9 cellular contexts compared by ENCODE assay signal in the genomic region with DNA sequence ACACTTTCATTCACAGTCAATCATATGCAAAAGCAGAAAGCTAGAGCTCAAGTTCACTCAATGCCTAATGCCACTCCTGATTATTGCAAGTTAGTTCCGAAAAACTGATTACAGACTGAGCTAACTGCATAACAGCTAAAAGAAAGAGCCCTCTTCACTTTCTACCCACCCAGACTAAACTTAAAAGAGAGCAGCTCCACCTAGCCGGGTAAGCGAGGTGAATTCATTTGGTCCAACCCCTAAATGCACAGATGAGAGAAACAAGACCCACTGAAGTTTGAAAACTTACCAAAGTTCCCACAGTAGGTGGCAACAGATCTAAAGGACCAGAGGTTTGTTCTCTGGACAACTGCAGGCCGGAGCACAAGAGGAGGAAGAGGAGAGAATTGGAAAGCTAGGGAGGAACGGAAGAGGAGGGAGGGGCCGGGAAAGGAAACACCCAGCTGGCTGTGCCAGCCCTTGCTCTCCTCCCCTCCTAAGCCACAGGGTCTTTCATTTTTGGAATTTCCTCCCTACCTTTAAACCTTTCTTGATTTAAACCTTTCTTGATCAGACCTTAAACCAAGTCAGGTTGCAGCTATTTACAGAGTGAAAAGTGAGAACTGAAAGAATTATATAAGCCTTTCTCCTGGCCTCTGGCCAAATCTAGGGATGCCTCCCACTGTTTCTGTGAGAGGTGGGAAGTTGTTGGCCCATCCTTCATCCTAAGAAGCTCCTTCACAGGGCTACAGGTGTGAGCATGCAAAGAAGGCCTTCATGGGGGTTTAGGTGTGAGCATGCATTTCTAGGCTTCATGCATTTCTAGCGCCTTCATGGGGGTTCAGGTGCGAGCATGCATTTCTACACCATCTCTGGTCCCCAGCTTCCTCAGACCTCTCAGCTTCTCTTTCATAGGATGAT.
DNase-seq lines count a peak whose midpoint lies in the region; ATAC-seq, FAIRE-seq and TF ChIP-seq lines count a peak whose summit lies in the region.
"Had no signal": no experiment of that assay in that cellular context is flagged by ENCODE, and none has a peak within 500 bp of the region (broad histone marks: within the 10 kb centered on the region; RNA-seq: fewer than 3 reads in every experiment).

No MANE protein-coding gene starts in this region.

- H3K9ac ChIP-seq in astrocyte (ENCODE audit: low read length) (no peak overlapping the region), keratinocyte (ENCODE audit: control insufficient read depth, extremely low read depth, insufficient read depth, low read length) (peak overlapping the region; percentile 2)

- FAIRE-seq in astrocyte (lab: Jason Lieb, UNC) (no peak), keratinocyte (lab: Jason Lieb, UNC) (peak; percentile 26)

- peak; percentile 40 for ATAC-seq in stimulated activated naive CD8-positive, alpha-beta T cell treated with anti-CD3 and anti-CD28 coated beads, Interleukin-15, Interleukin-2, amounts not matched to agents 100 U/mL and 50 U/mL, for 24 hours
- ATAC-seq in GM18868 (IDR thresholded peaks at IDR 0.05; ENCODE audit: unreplicated experiment) (no peak), HG03457 (IDR thresholded peaks at IDR 0.05; ENCODE audit: unreplicated experiment) (no peak)

- peaks cover 16% of the 10 kb centered on the region for H3K4me1 Mint-ChIP-seq in activated CD4-positive, alpha-beta T cell treated with anti-CD3 and anti-CD28 coated beads, Interleukin-2, amount 10 ng/mL, durations not matched to agents 7 days and 5 days
- peaks cover 41% of the 10 kb centered on the region for H3K4me1 Mint-ChIP-seq in astrocyte (ENCODE audit: low read depth, unreplicated experiment)

- H3K36me3 ChIP-seq in astrocyte (ENCODE audit: insufficient read depth, low read length) (no peaks in the 10 kb centered on the region), keratinocyte (ENCODE audit: control insufficient read depth in 2 of 2, extremely low read depth in 1 of 2, insufficient read depth in 2 of 2, low read length in 2 of 2) (peaks cover 0 to 8% of the 10 kb centered on the region in 2 experiments)

- intact Hi-C loops in posterior vena cava (cut with DNase I): loop anchor here in 1 of 2 donors (5.0 kb wide), 1 partner anchor 1990 kb away; no protein-coding TSS in a partner anchor

- no peak overlapping the region for H3K27ac ChIP-seq in astrocyte (ENCODE audit: low read depth, low read length)
- no peak overlapping the region for H3K27ac ChIP-seq in keratinocyte (ENCODE audit: control insufficient read depth, insufficient read depth, low read length)

- CTCF ChIA-PET in activated CD4-positive, alpha-beta T cell treated with anti-CD3 and anti-CD28 coated beads, Interleukin-2, amount 10 ng/mL, durations not matched to agents 7 days and 5 days (lab: Charles Lee): interaction anchor here (0.6 to 2.2 kb wide), 6 partner anchors 12 to 93 kb away, joined by 3 to 12 read pairs (median 4); no protein-coding TSS in a partner anchor

- DNase-seq in activated CD4-positive, alpha-beta T cell treated with anti-CD3 and anti-CD28 coated beads, Interleukin-2, amount 10 ng/mL, durations not matched to agents 7 days and 5 days: no peak
- no peak for DNase-seq in activated CD4-positive, alpha-beta T cell treated with anti-CD3 and anti-CD28 coated beads, Interleukin-2, amount 50 U/mL, for 48 hours
- DNase-seq in astrocyte (ENCODE audit: low read depth): no peak
- DNase-seq in keratinocyte (ENCODE audit: low read depth, low spot score): no peak
- no peak for DNase-seq in stimulated activated naive CD8-positive, alpha-beta T cell treated with anti-CD3 and anti-CD28 coated beads, Interleukin-15, Interleukin-2, amounts not matched to agents 100 U/mL and 50 U/mL, for 24 hours
- DNase-seq in posterior vena cava (ENCODE audit: low spot score): no peak
- DNase-seq: NCI-H1105 had no signal

- peak overlapping the region; percentile 12 for H3K4me3 Mint-ChIP-seq in activated CD4-positive, alpha-beta T cell treated with anti-CD3 and anti-CD28 coated beads, Interleukin-2, amount 10 ng/mL, durations not matched to agents 7 days and 5 days
- H3K4me3 Mint-ChIP-seq in astrocyte (ENCODE audit: unreplicated experiment): peak overlapping the region; percentile 78

- H3K27ac Mint-ChIP-seq in activated CD4-positive, alpha-beta T cell treated with anti-CD3 and anti-CD28 coated beads, Interleukin-2, amount 10 ng/mL, durations not matched to agents 7 days and 5 days: no peak overlapping the region
- peak overlapping the region; percentile 4 for H3K27ac Mint-ChIP-seq in astrocyte (ENCODE audit: unreplicated experiment)

- H2AFZ ChIP-seq in astrocyte (ENCODE audit: low read depth, low read length): peak overlapping the region; percentile 41
- H2AFZ ChIP-seq in keratinocyte (ENCODE audit: control insufficient read depth, low read length): no peak overlapping the region

- no peaks in the 10 kb centered on the region for H3K27me3 Mint-ChIP-seq in activated CD4-positive, alpha-beta T cell treated with anti-CD3 and anti-CD28 coated beads, Interleukin-2, amount 10 ng/mL, durations not matched to agents 7 days and 5 days
- no peaks in the 10 kb centered on the region for H3K27me3 Mint-ChIP-seq in astrocyte (ENCODE audit: low read depth, unreplicated experiment)

- H3K4me1 ChIP-seq in astrocyte (ENCODE audit: insufficient read depth, low read length) (peaks cover 3% of the 10 kb centered on the region), keratinocyte (ENCODE audit: control insufficient read depth, extremely low read depth, insufficient read depth, low read length) (peaks cover 8% of the 10 kb centered on the region)

- dilution Hi-C loops in keratinocyte (cut with MboI; ENCODE audit: extremely low pct_ligation_motif_present, low sequenced_read_pairs): no loop called here

- H3K79me2 ChIP-seq in astrocyte (ENCODE audit: insufficient read depth, low read length) (no peaks in the 10 kb centered on the region), keratinocyte (ENCODE audit: control insufficient read depth, insufficient read depth, low read length) (no peaks in the 10 kb centered on the region)

- H3K36me3 Mint-ChIP-seq in activated CD4-positive, alpha-beta T cell treated with anti-CD3 and anti-CD28 coated beads, Interleukin-2, amount 10 ng/mL, durations not matched to agents 7 days and 5 days (ENCODE audit: low read depth): no peaks in the 10 kb centered on the region
- H3K36me3 Mint-ChIP-seq in astrocyte (ENCODE audit: low read depth, unreplicated experiment): no peaks in the 10 kb centered on the region

- H3K9me3 Mint-ChIP-seq in activated CD4-positive, alpha-beta T cell treated with anti-CD3 and anti-CD28 coated beads, Interleukin-2, amount 10 ng/mL, durations not matched to agents 7 days and 5 days: no peaks in the 10 kb centered on the region
- no peaks in the 10 kb centered on the region for H3K9me3 Mint-ChIP-seq in astrocyte (ENCODE audit: unreplicated experiment)

- TF ChIP-seq CTCF in astrocyte (IDR thresholded peaks at IDR 0.05; ENCODE audit: insufficient read depth, low read depth, low read length): no peak
- TF ChIP-seq CTCF in keratinocyte (optimal IDR thresholded peaks at IDR 0.05 in 1 of 3, IDR thresholded peaks at IDR 0.05 in 1 of 3, conservative IDR thresholded peaks at IDR 0.05 in 1 of 3; ENCODE audit: extremely low read depth in 1 of 3, insufficient read depth in 2 of 3, low read length in 3 of 3): no peak

- H3K4me2 ChIP-seq in astrocyte (ENCODE audit: low read length) (no peak overlapping the region), keratinocyte (ENCODE audit: control insufficient read depth, extremely low read depth, insufficient read depth, low read depth, low read length) (peak overlapping the region; percentile 17)

- peaks cover 23% of the 10 kb centered on the region for H3K27me3 ChIP-seq in astrocyte (ENCODE audit: insufficient read depth, low read length)
- no peaks in the 10 kb centered on the region for H3K27me3 ChIP-seq in keratinocyte (ENCODE audit: control insufficient read depth, extremely low read depth, insufficient read depth, low read length)

- no peaks in the 10 kb centered on the region for H3K9me3 ChIP-seq in astrocyte (ENCODE audit: insufficient read depth, low read depth, low read length)
- H3K9me3 ChIP-seq in keratinocyte (ENCODE audit: control insufficient read depth, low read depth, low read length): no peaks in the 10 kb centered on the region

- H4K20me1 ChIP-seq in astrocyte (ENCODE audit: insufficient read depth, low read length) (no peaks in the 10 kb centered on the region), keratinocyte (ENCODE audit: control insufficient read depth, extremely low read depth, insufficient read depth, low read length) (no peaks in the 10 kb centered on the region)

- H3K9me1 ChIP-seq in keratinocyte (ENCODE audit: control insufficient read depth, extremely low read depth, insufficient read depth, low read length): no peaks in the 10 kb centered on the region

- H3K4me3 ChIP-seq in astrocyte (ENCODE audit: insufficient read depth, low read depth, low read length) (no peak overlapping the region), keratinocyte (ENCODE audit: control insufficient read depth in 2 of 3, extremely low read depth in 1 of 3, insufficient read depth in 2 of 3, low read depth in 1 of 3, low read length in 3 of 3) (peak overlapping the region in 2 of 3 experiments; percentile 15 to 29)

- POLR2A ChIA-PET in activated CD4-positive, alpha-beta T cell treated with anti-CD3 and anti-CD28 coated beads, Interleukin-2, amount 10 ng/mL, durations not matched to agents 7 days and 5 days (lab: Charles Lee): no interaction called here
